Comparison of ENCODE assay signal across 34 cellular contexts in genomic region chr4:105422207-105422920, GRCh38.
"Had no signal": no experiment of that assay in that cellular context is flagged by ENCODE, and none has a peak within 500 bp of the region (broad histone marks: within the 10 kb centered on the region; RNA-seq: fewer than 3 reads in every experiment).

No MANE protein-coding gene starts in this region.

- H3K9me3 Mint-ChIP-seq: activated naive CD4-positive, alpha-beta T cell treated with anti-CD3 and anti-CD28 coated beads, Interleukin-2, amount 50 U/mL, for 24 hours had no signal

- H3K27me3 Mint-ChIP-seq: activated CD4-positive, alpha-beta memory T cell treated with anti-CD3 and anti-CD28 coated beads for 36 hours; activated naive CD4-positive, alpha-beta T cell treated with anti-CD3 and anti-CD28 coated beads, Interleukin-2, amount 50 U/mL, for 24 hours; activated naive CD8-positive, alpha-beta T cell treated with anti-CD3 and anti-CD28 coated beads, Interleukin-2, amount 10 ng/mL, durations not matched to agents 7 days and 5 days; central memory CD8-positive, alpha-beta T cell had no signal

- DNase-seq: activated CD4-positive, alpha-beta memory T cell treated with anti-CD3 and anti-CD28 coated beads for 36 hours; activated CD4-positive, alpha-beta T cell treated with anti-CD3 and anti-CD28 coated beads for 4 hours; activated CD4-positive, alpha-beta T cell treated with anti-CD3 and anti-CD28 coated beads, Interleukin-2, amount 50 U/mL, for 1 hour; activated effector memory CD4-positive, alpha-beta T cell treated with anti-CD3 and anti-CD28 coated beads, Interleukin-2, amount 50 U/mL, for 16 hours; activated naive CD4-positive, alpha-beta T cell treated with Interleukin-2 at 50 U/mL for 16 hours; activated naive CD8-positive, alpha-beta T cell treated with anti-CD3 and anti-CD28 coated beads, Interleukin-2, amount 10 ng/mL, durations not matched to agents 7 days and 5 days; amygdala; Kasumi-1; KG1; MG63; NCI-H1048; NCI-H1105 treated with DMSO at 0.1 percent for 48 hours; NCI-H1436; NCI-H1694; NCI-H1930; NCI-H2081 treated with DMSO at 0.1 percent for 48 hours; NCI-H345; NCI-H526; NCI-H748 treated with DMSO at 0.1 percent for 48 hours; NK-92 treated with Interleukin-12 subunit alpha and Interleukin-12 subunit beta, amount 100 ng/mL, for 24 hours; PC-3; Peyer's patch; RPMI8226; SHP77 treated with DMSO at 0.1 percent for 48 hours; SK-N-SH had no signal

- H3K27ac Mint-ChIP-seq: activated CD4-positive, alpha-beta memory T cell treated with anti-CD3 and anti-CD28 coated beads for 36 hours; activated naive CD4-positive, alpha-beta T cell treated with anti-CD3 and anti-CD28 coated beads, Interleukin-2, amount 50 U/mL, for 24 hours; activated naive CD8-positive, alpha-beta T cell treated with anti-CD3 and anti-CD28 coated beads, Interleukin-2, amount 10 ng/mL, durations not matched to agents 7 days and 5 days; activated T-helper 1 cell treated with anti-CD3 and anti-CD28 coated beads, Interleukin-12 subunit alpha, Interleukin-12 subunit beta, Interleukin-2, Interleukin-4 antibody, amounts not matched to agents 30 ng/mL and 10 ng/mL and 1 ng/mL, durations not matched to agents 14 hours and 24 hours and 36 hours; T-helper 1 cell treated with Interleukin-12 subunit alpha and Interleukin-12 subunit beta and Interleukin-4 antibody, amounts not matched to agents 30 μg/mL and 1 μg/mL, for 36 hours; T-helper 2 cell treated with Interferon-gamma antibody and Interleukin-4, amounts not matched to agents 5 μg/mL and 100 μg/mL, for 36 hours had no signal

- H3K27ac ChIP-seq: ascending aorta, cardiac muscle cell, Peyer's patch, SJSA1 had no signal

- H3K4me3 ChIP-seq: ascending aorta, cardiac muscle cell, MG63, Peyer's patch, SJSA1 had no signal

- H3K4me1 ChIP-seq: ascending aorta, Peyer's patch, SJSA1 had no signal

- ATAC-seq: PC-3 had no signal

- H3K4me3 Mint-ChIP-seq: activated CD4-positive, alpha-beta memory T cell treated with anti-CD3 and anti-CD28 coated beads for 36 hours; activated naive CD4-positive, alpha-beta T cell treated with anti-CD3 and anti-CD28 coated beads, Interleukin-2, amount 50 U/mL, for 24 hours; activated naive CD8-positive, alpha-beta T cell treated with anti-CD3 and anti-CD28 coated beads, Interleukin-2, amount 10 ng/mL, durations not matched to agents 7 days and 5 days; activated T-helper 1 cell treated with anti-CD3 and anti-CD28 coated beads, Interleukin-12 subunit alpha, Interleukin-12 subunit beta, Interleukin-2, Interleukin-4 antibody, amounts not matched to agents 30 ng/mL and 10 ng/mL and 1 ng/mL, durations not matched to agents 14 hours and 24 hours and 36 hours; central memory CD8-positive, alpha-beta T cell; T-helper 1 cell treated with Interleukin-12 subunit alpha and Interleukin-12 subunit beta and Interleukin-4 antibody, amounts not matched to agents 30 μg/mL and 1 μg/mL, for 36 hours; T-helper 2 cell treated with Interferon-gamma antibody and Interleukin-4, amounts not matched to agents 5 μg/mL and 100 μg/mL, for 36 hours had no signal

- FAIRE-seq: TTC549 had no signal

- H3K27me3 ChIP-seq: ascending aorta, cardiac muscle cell, MG63, Peyer's patch, SJSA1 had no signal

- H3K9me3 ChIP-seq: ascending aorta, MG63, Peyer's patch had no signal
